Comparison of ENCODE assay signal across 40 cellular contexts in genomic region chr2:209260281-209260680, GRCh38.
"Had no signal": no experiment of that assay in that cellular context is flagged by ENCODE, and none has a peak within 500 bp of the region (broad histone marks: within the 10 kb centered on the region; RNA-seq: fewer than 3 reads in every experiment).

No MANE protein-coding gene starts in this region.

- H3K9me3 Mint-ChIP-seq: activated naive CD8-positive, alpha-beta T cell treated with anti-CD3 and anti-CD28 coated beads, Interleukin-2, amount 10 ng/mL, durations not matched to agents 7 days and 5 days; activated T-cell treated with anti-CD3 and anti-CD28 coated beads, Interleukin-2, amount 50 U/mL, for 4 hours; activated T-helper 1 cell treated with anti-CD3 and anti-CD28 coated beads, Interleukin-12 subunit alpha, Interleukin-12 subunit beta, Interleukin-2, Interleukin-4 antibody, amounts not matched to agents 30 ng/mL and 10 ng/mL and 1 ng/mL, durations not matched to agents 14 hours and 24 hours and 36 hours had no signal

- H3K27ac Mint-ChIP-seq: activated naive CD4-positive, alpha-beta T cell treated with anti-CD3 and anti-CD28 coated beads for 36 hours; activated naive CD4-positive, alpha-beta T cell treated with anti-CD3 and anti-CD28 coated beads, Interleukin-2, amount 10 ng/mL, durations not matched to agents 7 days and 5 days; activated naive CD4-positive, alpha-beta T cell treated with anti-CD3 and anti-CD28 coated beads, Interleukin-2, amount 50 U/mL, for 24 hours; activated naive CD4-positive, alpha-beta T cell treated with anti-CD3 and anti-CD28 coated beads, Interleukin-2, amount 50 U/mL, for 72 hours; activated naive CD8-positive, alpha-beta T cell; activated naive CD8-positive, alpha-beta T cell treated with anti-CD3 and anti-CD28 coated beads for 36 hours; activated naive CD8-positive, alpha-beta T cell treated with anti-CD3 and anti-CD28 coated beads, Interleukin-2, amount 10 ng/mL, durations not matched to agents 7 days and 5 days; activated naive CD8-positive, alpha-beta T cell treated with anti-CD3 and anti-CD28 coated beads, Interleukin-2, amount 50 U/mL, for 24 hours; activated T-cell treated with anti-CD3 and anti-CD28 coated beads, Interleukin-2, amount 50 U/mL, for 24 hours; activated T-cell treated with anti-CD3 and anti-CD28 coated beads, Interleukin-2, amount 50 U/mL, for 72 hours; activated T-helper 1 cell treated with anti-CD3 and anti-CD28 coated beads, Interleukin-12 subunit alpha, Interleukin-12 subunit beta, Interleukin-2, Interleukin-4 antibody, amounts not matched to agents 30 ng/mL and 10 ng/mL and 1 ng/mL, durations not matched to agents 14 hours and 24 hours and 36 hours; activated T-helper 17 cell treated with anti-CD3 and anti-CD28 coated beads, Interleukin-2, amount 50 U/mL, for 72 hours; activated T-helper 2 cell treated with anti-CD3 and anti-CD28 coated beads, Interferon-gamma antibody, Interleukin-2, Interleukin-4, amounts not matched to agents 10 μg/mL and 5 μg/mL and 100 μg/mL, durations not matched to agents 14 hours and 24 hours and 36 hours; brain had no signal

- ATAC-seq: activated naive CD4-positive, alpha-beta T cell treated with anti-CD3 and anti-CD28 coated beads, Interleukin-2, amount 50 U/mL, for 72 hours; activated naive CD8-positive, alpha-beta T cell treated with anti-CD3 and anti-CD28 coated beads, Interleukin-2, amount 50 U/mL, for 24 hours; activated T-cell treated with anti-CD3 and anti-CD28 coated beads, Interleukin-2, amount 50 U/mL, for 4 hours; activated T-cell treated with anti-CD3 and anti-CD28 coated beads, Interleukin-2, amount 50 U/mL, for 72 hours; activated T-helper 17 cell treated with anti-CD3 and anti-CD28 coated beads, Interleukin-2, amount 50 U/mL, for 72 hours; body of pancreas had no signal

- H3K4me1 ChIP-seq: adrenal gland, ascending aorta, body of pancreas, breast epithelium had no signal

- H3K4me3 ChIP-seq: adrenal gland, ascending aorta, body of pancreas, breast epithelium, cardiac muscle cell had no signal

- H3K36me3 ChIP-seq: adrenal gland, ascending aorta, brain microvascular endothelial cell, breast epithelium, cardiac muscle cell had no signal

- H3K27ac ChIP-seq: adrenal gland, ascending aorta, body of pancreas, brain microvascular endothelial cell, breast epithelium, cardiac muscle cell had no signal

- H3K4me3 Mint-ChIP-seq: activated naive CD4-positive, alpha-beta T cell treated with anti-CD3 and anti-CD28 coated beads for 36 hours; activated naive CD4-positive, alpha-beta T cell treated with anti-CD3 and anti-CD28 coated beads, Interleukin-2, amount 10 ng/mL, durations not matched to agents 7 days and 5 days; activated naive CD4-positive, alpha-beta T cell treated with anti-CD3 and anti-CD28 coated beads, Interleukin-2, amount 50 U/mL, for 24 hours; activated naive CD8-positive, alpha-beta T cell; activated naive CD8-positive, alpha-beta T cell treated with anti-CD3 and anti-CD28 coated beads for 36 hours; activated naive CD8-positive, alpha-beta T cell treated with anti-CD3 and anti-CD28 coated beads, Interleukin-2, amount 10 ng/mL, durations not matched to agents 7 days and 5 days; activated naive CD8-positive, alpha-beta T cell treated with anti-CD3 and anti-CD28 coated beads, Interleukin-2, amount 50 U/mL, for 24 hours; activated T-cell treated with anti-CD3 and anti-CD28 coated beads, Interleukin-2, amount 50 U/mL, for 24 hours; activated T-cell treated with anti-CD3 and anti-CD28 coated beads, Interleukin-2, amount 50 U/mL, for 4 hours; activated T-cell treated with anti-CD3 and anti-CD28 coated beads, Interleukin-2, amount 50 U/mL, for 72 hours; activated T-helper 1 cell treated with anti-CD3 and anti-CD28 coated beads, Interleukin-12 subunit alpha, Interleukin-12 subunit beta, Interleukin-2, Interleukin-4 antibody, amounts not matched to agents 30 ng/mL and 10 ng/mL and 1 ng/mL, durations not matched to agents 14 hours and 24 hours and 36 hours; activated T-helper 17 cell treated with anti-CD3 and anti-CD28 coated beads, Interleukin-2, amount 50 U/mL, for 72 hours; brain; central memory CD8-positive, alpha-beta T cell had no signal

- H3K4me1 Mint-ChIP-seq: activated naive CD4-positive, alpha-beta T cell treated with anti-CD3 and anti-CD28 coated beads, Interleukin-2, amount 10 ng/mL, durations not matched to agents 7 days and 5 days; activated naive CD4-positive, alpha-beta T cell treated with anti-CD3 and anti-CD28 coated beads, Interleukin-2, amount 50 U/mL, for 24 hours; activated naive CD8-positive, alpha-beta T cell treated with anti-CD3 and anti-CD28 coated beads for 36 hours; activated naive CD8-positive, alpha-beta T cell treated with anti-CD3 and anti-CD28 coated beads, Interleukin-2, amount 10 ng/mL, durations not matched to agents 7 days and 5 days; activated naive CD8-positive, alpha-beta T cell treated with anti-CD3 and anti-CD28 coated beads, Interleukin-2, amount 50 U/mL, for 24 hours; activated T-helper 17 cell treated with anti-CD3 and anti-CD28 coated beads, Interleukin-2, amount 50 U/mL, for 72 hours; brain; central memory CD8-positive, alpha-beta T cell had no signal

- FAIRE-seq: astrocyte, bronchial epithelial cell had no signal

- H3K27me3 ChIP-seq: adrenal gland, ascending aorta, body of pancreas, brain microvascular endothelial cell, breast epithelium, cardiac muscle cell had no signal

- DNase-seq: activated effector memory CD4-positive, alpha-beta T cell treated with anti-CD3 and anti-CD28 coated beads, Interleukin-2, amount 50 U/mL, for 16 hours; activated effector memory CD4-positive, alpha-beta T cell treated with Interleukin-2 at 50 U/mL for 16 hours; activated gamma-delta T cell; activated gamma-delta T cell treated with Interleukin-2 at 50 U/mL for 16 hours; activated naive CD4-positive, alpha-beta T cell; activated naive CD4-positive, alpha-beta T cell treated with anti-CD3 and anti-CD28 coated beads for 36 hours; activated naive CD4-positive, alpha-beta T cell treated with anti-CD3 and anti-CD28 coated beads, Interleukin-2, amount 10 ng/mL, durations not matched to agents 7 days and 5 days; activated naive CD4-positive, alpha-beta T cell treated with anti-CD3 and anti-CD28 coated beads, Interleukin-2, amount 50 U/mL, for 16 hours; activated naive CD4-positive, alpha-beta T cell treated with Interleukin-2 at 50 U/mL for 16 hours; activated naive CD8-positive, alpha-beta T cell treated with anti-CD3 and anti-CD28 coated beads for 36 hours; activated naive CD8-positive, alpha-beta T cell treated with anti-CD3 and anti-CD28 coated beads, Interleukin-2, amount 10 ng/mL, durations not matched to agents 7 days and 5 days; activated naive CD8-positive, alpha-beta T cell treated with anti-CD3 and anti-CD28 coated beads, Interleukin-2, amount 50 U/mL, for 24 hours; activated T-cell treated with anti-CD3 and anti-CD28 coated beads, Interleukin-2, amount 50 U/mL, for 1 hour; activated T-cell treated with anti-CD3 and anti-CD28 coated beads, Interleukin-2, amount 50 U/mL, for 24 hours; activated T-cell treated with anti-CD3 and anti-CD28 coated beads, Interleukin-2, amount 50 U/mL, for 4 hours; activated T-cell treated with anti-CD3 and anti-CD28 coated beads, Interleukin-2, amount 50 U/mL, for 48 hours; activated T-cell treated with anti-CD3 and anti-CD28 coated beads, Interleukin-2, amount 50 U/mL, for 72 hours; adrenal gland; amniotic stem cell; amygdala; anterior cingulate cortex; aorta; body of pancreas; brain microvascular endothelial cell; caudate nucleus; central memory CD4-positive, alpha-beta T cell; cerebellar nuclear complex had no signal

- H3K9me3 ChIP-seq: adrenal gland, ascending aorta, body of pancreas, breast epithelium had no signal

- H3K27me3 Mint-ChIP-seq: activated naive CD4-positive, alpha-beta T cell treated with anti-CD3 and anti-CD28 coated beads, Interleukin-2, amount 10 ng/mL, durations not matched to agents 7 days and 5 days; activated naive CD4-positive, alpha-beta T cell treated with anti-CD3 and anti-CD28 coated beads, Interleukin-2, amount 50 U/mL, for 24 hours; activated naive CD8-positive, alpha-beta T cell; activated naive CD8-positive, alpha-beta T cell treated with anti-CD3 and anti-CD28 coated beads for 36 hours; activated naive CD8-positive, alpha-beta T cell treated with anti-CD3 and anti-CD28 coated beads, Interleukin-2, amount 10 ng/mL, durations not matched to agents 7 days and 5 days; activated naive CD8-positive, alpha-beta T cell treated with anti-CD3 and anti-CD28 coated beads, Interleukin-2, amount 50 U/mL, for 24 hours; activated T-cell treated with anti-CD3 and anti-CD28 coated beads, Interleukin-2, amount 50 U/mL, for 24 hours; activated T-helper 17 cell treated with anti-CD3 and anti-CD28 coated beads, Interleukin-2, amount 50 U/mL, for 72 hours; brain; central memory CD8-positive, alpha-beta T cell had no signal

- H3K36me3 Mint-ChIP-seq: activated naive CD4-positive, alpha-beta T cell treated with anti-CD3 and anti-CD28 coated beads, Interleukin-2, amount 10 ng/mL, durations not matched to agents 7 days and 5 days; activated naive CD4-positive, alpha-beta T cell treated with anti-CD3 and anti-CD28 coated beads, Interleukin-2, amount 50 U/mL, for 24 hours; activated naive CD4-positive, alpha-beta T cell treated with anti-CD3 and anti-CD28 coated beads, Interleukin-2, amount 50 U/mL, for 72 hours; activated naive CD8-positive, alpha-beta T cell; activated naive CD8-positive, alpha-beta T cell treated with anti-CD3 and anti-CD28 coated beads for 36 hours; activated naive CD8-positive, alpha-beta T cell treated with anti-CD3 and anti-CD28 coated beads, Interleukin-2, amount 10 ng/mL, durations not matched to agents 7 days and 5 days; brain had no signal
